In the genomic region with DNA sequence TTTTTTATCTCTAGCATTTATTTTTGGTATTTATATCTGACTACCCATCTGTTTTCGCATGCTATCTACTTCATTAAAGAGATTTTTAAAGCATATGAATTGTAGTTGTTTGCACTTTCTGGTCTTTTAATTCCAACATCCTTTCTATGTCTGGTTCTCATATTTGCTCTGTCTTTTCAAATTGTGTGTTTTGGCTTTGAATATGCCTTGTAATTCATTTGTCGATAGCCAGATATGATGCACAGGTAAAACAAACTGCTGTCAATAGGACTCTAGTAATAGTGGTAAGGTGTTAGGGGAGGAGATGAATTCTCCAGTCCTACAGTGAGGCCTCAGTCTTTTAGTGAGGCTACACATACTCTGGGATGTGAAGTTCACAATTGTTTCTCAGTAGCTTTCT, we compare ENCODE assay signal across 26 cellular contexts.
"Had no signal": no experiment of that assay in that cellular context is flagged by ENCODE, and none has a peak within 500 bp of the region (broad histone marks: within the 10 kb centered on the region; RNA-seq: fewer than 3 reads in every experiment).

No MANE protein-coding gene starts in this region.

- H3K9me3 ChIP-seq: Peyer's patch had no signal

- ATAC-seq: K562, PC-3, Right ventricle myocardium inferior, SK-N-SH treated with all-trans-retinoic acid at 6 μM for 48 hours had no signal

- H3K4me2 ChIP-seq: KMS-11 had no signal

- H3K4me3 ChIP-seq: K562, Peyer's patch, SJCRH30 had no signal

- DNase-seq: Kasumi-1; MV-4-11; NCI-H1048; NCI-H1105; NCI-H1417; NCI-H1436 treated with DMSO at 0.1 percent for 48 hours; NCI-H1694; NCI-H187 treated with DMSO at 0.1 percent for 48 hours; NCI-H2029 treated with DMSO at 0.1 percent for 48 hours; NCI-H2107; NCI-H2227 treated with DMSO at 0.1 percent for 48 hours; NCI-H524; NCI-H526 treated with DMSO at 0.1 percent for 48 hours; NCI-H748 treated with DMSO at 0.1 percent for 48 hours; NK-92 treated with Interleukin-12 subunit alpha and Interleukin-12 subunit beta, amount 100 ng/mL, for 24 hours; PC-3; Peyer's patch; SHP77 treated with DMSO at 0.1 percent for 48 hours; SJCRH30; T-helper 1 cell had no signal

- FAIRE-seq: HTR-8/SVneo, K562 had no signal

- H3K27me3 ChIP-seq: Peyer's patch, SJCRH30 had no signal

- H3K27ac ChIP-seq: HL-60, KMS-11, Peyer's patch, SJCRH30 had no signal

- H3K36me3 ChIP-seq: Peyer's patch, SJCRH30 had no signal

- H3K4me1 ChIP-seq: Peyer's patch, SJCRH30 had no signal
